Comparison of ENCODE assay signal across 8 cellular contexts in the genomic region with DNA sequence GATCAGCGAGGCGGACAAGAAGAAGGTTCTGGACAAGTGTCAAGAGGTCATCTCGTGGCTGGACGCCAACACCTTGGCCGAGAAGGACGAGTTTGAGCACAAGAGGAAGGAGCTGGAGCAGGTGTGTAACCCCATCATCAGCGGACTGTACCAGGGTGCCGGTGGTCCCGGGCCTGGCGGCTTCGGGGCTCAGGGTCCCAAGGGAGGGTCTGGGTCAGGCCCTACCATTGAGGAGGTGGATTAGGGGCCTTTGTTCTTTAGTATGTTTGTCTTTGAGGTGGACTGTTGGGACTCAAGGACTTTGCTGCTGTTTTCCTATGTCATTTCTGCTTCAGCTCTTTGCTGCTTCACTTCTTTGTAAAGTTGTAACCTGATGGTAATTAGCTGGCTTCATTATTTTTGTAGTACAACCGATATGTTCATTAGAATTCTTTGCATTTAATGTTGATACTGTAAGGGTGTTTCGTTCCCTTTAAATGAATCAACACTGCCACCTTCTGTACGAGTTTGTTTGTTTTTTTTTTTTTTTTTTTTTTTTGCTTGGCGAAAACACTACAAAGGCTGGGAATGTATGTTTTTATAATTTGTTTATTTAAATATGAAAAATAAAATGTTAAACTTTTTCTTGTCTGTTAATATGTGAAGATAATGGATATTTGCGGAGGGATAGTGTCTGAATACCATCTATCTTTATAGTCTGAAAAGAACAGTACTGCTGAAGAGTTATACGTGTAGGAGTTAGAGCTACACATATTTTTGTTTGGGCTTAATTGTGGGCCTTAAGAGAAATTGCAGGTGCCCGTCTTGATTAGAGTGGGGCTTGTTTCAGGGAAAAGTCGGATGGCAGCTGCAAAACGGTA. TPM values are rescaled to one million over a fixed set of nuclear protein-coding genes. Genes with fewer than 3 reads are reported as not detected.
DNase-seq lines count a peak whose midpoint lies in the region; ATAC-seq, FAIRE-seq and TF ChIP-seq lines count a peak whose summit lies in the region.

No MANE protein-coding gene starts in this region.

- no peaks in the 10 kb centered on the region for H3K36me3 ChIP-seq in prostate gland

- under 1% methylated on average over 20 of the region's 20 CpGs for WGBS in prostate gland

- no peaks in the 10 kb centered on the region for H3K9me3 ChIP-seq in prostate gland

- H3K4me1 ChIP-seq in prostate gland (replicated peaks), result peaks cover 12% of the 10 kb centered on the region

- intact Hi-C loops in prostate gland (cut with DNase I), result loop anchor here (5.0 kb wide), 1 partner anchor 148 kb away; a partner anchor contains a TSS

- no peak for ATAC-seq in HG02938 (IDR thresholded peaks at IDR 0.05; ENCODE audit: unreplicated experiment)

- peak in 2 of 4 experiments; percentile 59 to 78 for TF ChIP-seq CTCF in prostate gland (IDR thresholded peaks at IDR 0.05)

- H3K9me3 Mint-ChIP-seq in activated CD4-positive, alpha-beta T cell treated with anti-CD3 and anti-CD28 coated beads, Interleukin-2, amount 10 ng/mL, durations not matched to agents 7 days and 5 days, result no peaks in the 10 kb centered on the region
- H3K9me3 Mint-ChIP-seq in activated CD4-positive, alpha-beta memory T cell treated with anti-CD3 and anti-CD28 coated beads, Interleukin-2, amount 10 ng/mL, durations not matched to agents 7 days and 5 days, result no peaks in the 10 kb centered on the region

- peaks cover 14% of the 10 kb centered on the region for H3K36me3 Mint-ChIP-seq in activated CD4-positive, alpha-beta T cell treated with anti-CD3 and anti-CD28 coated beads, Interleukin-2, amount 10 ng/mL, durations not matched to agents 7 days and 5 days (ENCODE audit: low read depth)
- H3K36me3 Mint-ChIP-seq in activated CD4-positive, alpha-beta memory T cell treated with anti-CD3 and anti-CD28 coated beads, Interleukin-2, amount 10 ng/mL, durations not matched to agents 7 days and 5 days (ENCODE audit: low read depth), result peaks cover 23% of the 10 kb centered on the region

- peak overlapping the region; percentile 89 for H3K27ac Mint-ChIP-seq in activated CD4-positive, alpha-beta T cell treated with anti-CD3 and anti-CD28 coated beads, Interleukin-2, amount 10 ng/mL, durations not matched to agents 7 days and 5 days
- peak overlapping the region; percentile 82 for H3K27ac Mint-ChIP-seq in activated CD4-positive, alpha-beta memory T cell treated with anti-CD3 and anti-CD28 coated beads, Interleukin-2, amount 10 ng/mL, durations not matched to agents 7 days and 5 days

- H3K27me3 Mint-ChIP-seq in activated CD4-positive, alpha-beta T cell treated with anti-CD3 and anti-CD28 coated beads, Interleukin-2, amount 10 ng/mL, durations not matched to agents 7 days and 5 days, result no peaks in the 10 kb centered on the region
- H3K27me3 Mint-ChIP-seq in activated CD4-positive, alpha-beta memory T cell treated with anti-CD3 and anti-CD28 coated beads, Interleukin-2, amount 10 ng/mL, durations not matched to agents 7 days and 5 days, result no peaks in the 10 kb centered on the region

- CTCF ChIA-PET in activated CD4-positive, alpha-beta T cell treated with anti-CD3 and anti-CD28 coated beads, Interleukin-2, amount 10 ng/mL, durations not matched to agents 7 days and 5 days (lab: Charles Lee), result interaction anchor here (0.6 to 2.6 kb wide), 20 partner anchors 9 to 413 kb away, joined by 3 to 14 read pairs (median 4); a partner anchor contains a TSS
- CTCF ChIA-PET in activated CD4-positive, alpha-beta memory T cell treated with anti-CD3 and anti-CD28 coated beads, Interleukin-2, amount 10 ng/mL, durations not matched to agents 7 days and 5 days (lab: Charles Lee), result interaction anchor here (0.6 to 4.2 kb wide), 30 partner anchors 12 to 335 kb away, joined by 3 to 61 read pairs (median 4); a partner anchor contains a TSS

- H3K4me1 Mint-ChIP-seq in activated CD4-positive, alpha-beta T cell treated with anti-CD3 and anti-CD28 coated beads, Interleukin-2, amount 10 ng/mL, durations not matched to agents 7 days and 5 days, result peaks cover 40% of the 10 kb centered on the region
- H3K4me1 Mint-ChIP-seq in activated CD4-positive, alpha-beta memory T cell treated with anti-CD3 and anti-CD28 coated beads, Interleukin-2, amount 10 ng/mL, durations not matched to agents 7 days and 5 days, result peaks cover 44% of the 10 kb centered on the region

- POLR2A ChIA-PET in activated CD4-positive, alpha-beta T cell treated with anti-CD3 and anti-CD28 coated beads, Interleukin-2, amount 10 ng/mL, durations not matched to agents 7 days and 5 days (lab: Charles Lee), result interaction anchor here (1.3 kb wide), 1 partner anchor 255 kb away, joined by 3 read pairs; a partner anchor contains a TSS
- POLR2A ChIA-PET in activated CD4-positive, alpha-beta memory T cell treated with anti-CD3 and anti-CD28 coated beads, Interleukin-2, amount 10 ng/mL, durations not matched to agents 7 days and 5 days (lab: Charles Lee), result interaction anchor here (0.7 to 9.1 kb wide), 12 partner anchors 9 to 279 kb away, joined by 3 to 119 read pairs (median 4); a partner anchor contains a TSS

- H3K27ac ChIP-seq in prostate gland, result peak overlapping the region; percentile 97

- no peaks in the 10 kb centered on the region for H3K27me3 ChIP-seq in prostate gland (replicated peaks; ENCODE audit: insufficient read depth)

- no peak for DNase-seq in activated CD4-positive, alpha-beta T cell treated with anti-CD3 and anti-CD28 coated beads, Interleukin-2, amount 10 ng/mL, durations not matched to agents 7 days and 5 days
- no peak for DNase-seq in activated CD4-positive, alpha-beta T cell treated with anti-CD3 and anti-CD28 coated beads, Interleukin-2, amount 50 U/mL, for 1 hour
- DNase-seq in NCI-H1436 (lab: John Stamatoyannopoulos, UW) (peak; percentile 43), frontal cortex (ENCODE audit: low spot score in 2 of 2) (no peak), prostate gland (ENCODE audit: low spot score) (no peak), SHP77 (lab: John Stamatoyannopoulos, UW) (no peak)
- DNase-seq in activated CD4-positive, alpha-beta memory T cell treated with anti-CD3 and anti-CD28 coated beads, Interleukin-2, amount 10 ng/mL, durations not matched to agents 7 days and 5 days, result no peak

- H3K4me3 ChIP-seq in prostate gland, result peak overlapping the region; percentile 52 to 74

- TF ChIP-seq POLR2A in prostate gland (IDR thresholded peaks at IDR 0.05), result peak; percentile 9

- peak overlapping the region; percentile 97 for H3K4me3 Mint-ChIP-seq in activated CD4-positive, alpha-beta T cell treated with anti-CD3 and anti-CD28 coated beads, Interleukin-2, amount 10 ng/mL, durations not matched to agents 7 days and 5 days
- H3K4me3 Mint-ChIP-seq in activated CD4-positive, alpha-beta memory T cell treated with anti-CD3 and anti-CD28 coated beads, Interleukin-2, amount 10 ng/mL, durations not matched to agents 7 days and 5 days, result peak overlapping the region; percentile 94

- FAIRE-seq in frontal cortex (lab: Jason Lieb, UNC), result peak; percentile 6

RNA-seq across cellular contexts. Expression of a gene that starts 2.3 kb away (rescaled TPM):
- total RNA-seq in activated CD4-positive, alpha-beta T cell treated with anti-CD3 and anti-CD28 coated beads, Interleukin-2, amount 10 ng/mL, durations not matched to agents 7 days and 5 days, result 10 to 100 TPM; 44.0 to 47.2 TPM
- 10 to 100 TPM; 60.6 to 62.6 TPM for total RNA-seq in activated CD4-positive, alpha-beta memory T cell treated with anti-CD3 and anti-CD28 coated beads, Interleukin-2, amount 10 ng/mL, durations not matched to agents 7 days and 5 days
- 180 TPM for total RNA-seq in frontal cortex
- 100 to 1,000 TPM; 331 to 360 TPM for total RNA-seq in prostate gland

RNA-seq across cellular contexts. Expression of a gene that starts 14.5 kb away (rescaled TPM):
- total RNA-seq in activated CD4-positive, alpha-beta T cell treated with anti-CD3 and anti-CD28 coated beads, Interleukin-2, amount 10 ng/mL, durations not matched to agents 7 days and 5 days, result 10 to 100 TPM; 89.8 to 92.7 TPM
- total RNA-seq in activated CD4-positive, alpha-beta memory T cell treated with anti-CD3 and anti-CD28 coated beads, Interleukin-2, amount 10 ng/mL, durations not matched to agents 7 days and 5 days, result 100 to 1,000 TPM; 147 to 151 TPM
- total RNA-seq in frontal cortex (111 TPM), prostate gland (100 to 1,000 TPM; 230 to 440 TPM)

RNA-seq across cellular contexts. Expression of a gene that starts 14.8 kb away (rescaled TPM):
- total RNA-seq in activated CD4-positive, alpha-beta T cell treated with anti-CD3 and anti-CD28 coated beads, Interleukin-2, amount 10 ng/mL, durations not matched to agents 7 days and 5 days, result 1 to 10 TPM; 3.3 to 3.5 TPM
- 1 to 10 TPM; 2.8 to 3.0 TPM for total RNA-seq in activated CD4-positive, alpha-beta memory T cell treated with anti-CD3 and anti-CD28 coated beads, Interleukin-2, amount 10 ng/mL, durations not matched to agents 7 days and 5 days
- total RNA-seq in frontal cortex, result 5.7 TPM
- 1 to 10 TPM; 1.5 to 8.5 TPM for total RNA-seq in prostate gland

RNA-seq across cellular contexts. Expression of a gene that starts 23.1 kb away (rescaled TPM):
- total RNA-seq in activated CD4-positive, alpha-beta T cell treated with anti-CD3 and anti-CD28 coated beads, Interleukin-2, amount 10 ng/mL, durations not matched to agents 7 days and 5 days, result 100 to 1,000 TPM; 103 to 109 TPM
- total RNA-seq in activated CD4-positive, alpha-beta memory T cell treated with anti-CD3 and anti-CD28 coated beads, Interleukin-2, amount 10 ng/mL, durations not matched to agents 7 days and 5 days, result 100 to 1,000 TPM; 100 to 108 TPM
- total RNA-seq in frontal cortex (23.6 TPM), prostate gland (10 to 100 TPM; 51.9 to 52.5 TPM)

RNA-seq across cellular contexts. Expression of a gene that starts 32.8 kb away (rescaled TPM):
- 10 to 100 TPM; 16.7 to 17.0 TPM for total RNA-seq in activated CD4-positive, alpha-beta T cell treated with anti-CD3 and anti-CD28 coated beads, Interleukin-2, amount 10 ng/mL, durations not matched to agents 7 days and 5 days
- 10 to 100 TPM; 29.2 to 29.6 TPM for total RNA-seq in activated CD4-positive, alpha-beta memory T cell treated with anti-CD3 and anti-CD28 coated beads, Interleukin-2, amount 10 ng/mL, durations not matched to agents 7 days and 5 days
- total RNA-seq in frontal cortex (19.6 TPM), prostate gland (100 to 1,000 TPM in 1 of 2 donors, 10 to 100 TPM in 1; 88.4 to 117 TPM)
